Comparison of ENCODE assay signal across 13 cellular contexts in genomic region chr20:25218109-25218486, GRCh38.
"Had no signal": no experiment of that assay in that cellular context is flagged by ENCODE, and none has a peak within 500 bp of the region (broad histone marks: within the 10 kb centered on the region; RNA-seq: fewer than 3 reads in every experiment).

No MANE protein-coding gene starts in this region.

- H3K4me3 Mint-ChIP-seq: dendritic cell treated with granulocyte-macrophage colony-stimulating factor and Interleukin-4, amounts not matched to agents 40 ng/mL and 50 ng/mL, for 4 days; naive B cell; nephron; stimulated activated naive CD8-positive, alpha-beta T cell treated with anti-CD3 and anti-CD28 coated beads, Interleukin-15, Interleukin-2, amounts not matched to agents 100 ng/mL and 50 ng/mL, for 24 hours had no signal

- H3K4me1 Mint-ChIP-seq: naive B cell, nephron had no signal

- H3K27me3 ChIP-seq: esophagus squamous epithelium, gastroesophageal sphincter, hepatocyte had no signal

- H3K27ac ChIP-seq: esophagus squamous epithelium, hepatocyte had no signal

- ATAC-seq: gastroesophageal sphincter, left colon had no signal

- H3K27me3 Mint-ChIP-seq: dendritic cell treated with granulocyte-macrophage colony-stimulating factor and Interleukin-4, amounts not matched to agents 40 ng/mL and 50 ng/mL, for 4 days; naive B cell; stimulated activated naive CD8-positive, alpha-beta T cell treated with anti-CD3 and anti-CD28 coated beads, Interleukin-15, Interleukin-2, amounts not matched to agents 100 ng/mL and 50 ng/mL, for 24 hours had no signal

- H3K4me3 ChIP-seq: esophagus squamous epithelium, gastroesophageal sphincter, hepatocyte had no signal

- H3K9me3 Mint-ChIP-seq: dendritic cell treated with granulocyte-macrophage colony-stimulating factor and Interleukin-4, amounts not matched to agents 40 ng/mL and 50 ng/mL, for 4 days; naive B cell; nephron; stimulated activated naive CD8-positive, alpha-beta T cell treated with anti-CD3 and anti-CD28 coated beads, Interleukin-15, Interleukin-2, amounts not matched to agents 100 ng/mL and 50 ng/mL, for 24 hours had no signal

- H3K27ac Mint-ChIP-seq: dendritic cell treated with granulocyte-macrophage colony-stimulating factor and Interleukin-4, amounts not matched to agents 40 ng/mL and 50 ng/mL, for 4 days; naive B cell; nephron; stimulated activated naive CD8-positive, alpha-beta T cell treated with anti-CD3 and anti-CD28 coated beads, Interleukin-15, Interleukin-2, amounts not matched to agents 100 ng/mL and 50 ng/mL, for 24 hours had no signal

- DNase-seq: esophagus squamous epithelium; foreskin fibroblast; left colon; mesendoderm; naive B cell; small intestine; stimulated activated CD4-positive, alpha-beta T cell treated with anti-CD3 and anti-CD28 coated beads, Interleukin-12 subunit alpha, Interleukin-12 subunit beta, amount 100 ng/mL, for 4 hours; trophoblast cell had no signal

- H3K9me3 ChIP-seq: esophagus squamous epithelium, gastroesophageal sphincter had no signal
